In the genomic region with DNA sequence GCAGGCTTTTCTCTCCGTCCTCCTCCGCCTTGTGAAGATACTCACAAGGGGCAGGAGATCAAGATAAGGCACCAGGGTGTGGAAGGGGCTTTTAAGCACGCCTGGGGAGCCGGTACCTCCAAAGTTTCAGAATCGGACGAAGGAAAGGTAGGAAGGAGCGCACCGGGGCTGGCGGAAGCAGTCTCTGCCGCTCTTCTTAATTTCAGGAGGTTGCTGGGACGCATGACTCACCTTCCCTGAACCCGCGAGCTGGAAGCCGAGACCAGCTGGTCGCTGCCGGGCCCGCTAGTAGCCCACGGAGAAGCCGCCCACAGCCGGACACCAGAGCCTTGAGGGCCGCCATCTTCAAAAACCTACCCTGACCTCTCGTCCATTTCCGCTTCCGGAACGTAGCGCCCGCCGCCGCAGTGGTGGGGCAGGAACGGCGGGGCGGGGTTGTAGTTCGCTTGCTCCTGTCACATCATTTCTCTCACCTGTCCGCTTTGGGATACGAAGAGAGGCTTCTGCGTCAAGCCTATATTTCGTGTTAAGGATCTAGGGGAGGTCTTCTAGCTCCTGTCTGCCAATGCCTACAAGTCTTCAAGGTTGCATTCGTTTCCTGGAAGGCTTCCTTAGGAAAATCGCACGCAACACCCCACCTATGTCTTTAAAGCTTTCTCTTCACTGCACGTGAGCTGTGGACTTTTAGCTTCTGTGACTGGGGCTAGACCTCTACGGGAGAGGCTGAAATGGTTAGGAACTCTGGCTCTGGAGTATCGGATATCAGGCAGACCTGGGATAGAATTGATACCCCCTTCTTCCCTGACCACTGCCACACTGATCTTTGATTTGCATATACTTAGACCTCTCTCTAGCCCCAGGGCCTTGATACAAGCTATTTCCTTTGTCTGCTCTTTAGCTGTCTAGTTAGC, we compare ENCODE assay signal across 8 cellular contexts. TPM values are rescaled to one million over a fixed set of nuclear protein-coding genes. Genes with fewer than 3 reads are reported as not detected.
DNase-seq lines count a peak whose midpoint lies in the region; ATAC-seq and TF ChIP-seq lines count a peak whose summit lies in the region.

A gene (minus strand): TSS at position 355 of the 911 bp plus-strand sequence. CDS start 12 bp downstream, at position 343.

- H3K36me3 ChIP-seq in Caco-2 (ENCODE audit: control insufficient read depth, insufficient read depth, low read length) (no peaks in the 10 kb centered on the region), OCI-LY3 (replicated peaks; ENCODE audit: low read depth, low read length) (peaks cover 6% of the 10 kb centered on the region), mucosa of descending colon (ENCODE audit: low read depth) (no peaks in the 10 kb centered on the region)

- H3K4me3 ChIP-seq in Caco-2 (ENCODE audit: low read depth, low read length), result peak within 1 kb of the TSS; percentile 78
- peak within 1 kb of the TSS; percentile 95 for H3K4me3 ChIP-seq in OCI-LY3 (ENCODE audit: low read length)
- H3K4me3 ChIP-seq in epithelial cell of esophagus (ENCODE audit: low read length), result peak within 1 kb of the TSS; percentile 96
- peak within 1 kb of the TSS; percentile 68 for H3K4me3 ChIP-seq in mucosa of descending colon

- peaks cover 34% of the 10 kb centered on the region for H3K4me1 Mint-ChIP-seq in Caco-2 (ENCODE audit: low read depth, unreplicated experiment)

- no peaks in the 10 kb centered on the region for H3K9me3 ChIP-seq in Caco-2
- no peaks in the 10 kb centered on the region for H3K9me3 ChIP-seq in OCI-LY3 (ENCODE audit: insufficient read depth, low read length)
- no peaks in the 10 kb centered on the region for H3K9me3 ChIP-seq in mucosa of descending colon

- H3K9me3 Mint-ChIP-seq in Caco-2 (ENCODE audit: unreplicated experiment), result no peaks in the 10 kb centered on the region

- H3K36me3 Mint-ChIP-seq in Caco-2 (ENCODE audit: insufficient read depth, unreplicated experiment), result peaks cover 8% of the 10 kb centered on the region

- intact Hi-C loops in Caco-2 (cut with micrococcal nuclease; ENCODE audit: unreplicated experiment), result no loop called here
- intact Hi-C loops in mucosa of descending colon (cut with DNase I, micrococcal nuclease), result no loop called here

- peak within 1 kb of the TSS; percentile 91 for H3K4me3 Mint-ChIP-seq in Caco-2 (ENCODE audit: unreplicated experiment)

- peak within 1 kb of the TSS; percentile 46 for H3K27ac ChIP-seq in OCI-LY3 (ENCODE audit: low read length)

- H3K79me2 ChIP-seq in OCI-LY3 (ENCODE audit: low read length), result peaks cover 53% of the 10 kb centered on the region

- peak; percentile 93 for ATAC-seq in mucosa of descending colon

- POLR2A ChIA-PET in Caco-2 (lab: Charles Lee), result no interaction called here

- peaks cover 16% of the 10 kb centered on the region; the same call in 1 of the 2 replicates for H3K4me1 ChIP-seq in Caco-2
- peaks cover 57% of the 10 kb centered on the region for H3K4me1 ChIP-seq in OCI-LY3 (ENCODE audit: low read length)
- peaks cover 36% of the 10 kb centered on the region for H3K4me1 ChIP-seq in mucosa of descending colon (ENCODE audit: low read depth)

- peaks cover 36% of the 10 kb centered on the region for H4K20me1 ChIP-seq in OCI-LY3 (ENCODE audit: insufficient read depth, low read length)

- TF ChIP-seq CTCF in Caco-2 (IDR thresholded peaks at IDR 0.05; ENCODE audit: insufficient read depth in 1 of 2, low read depth in 1 of 2, low read length in 1 of 2, severe bottlenecking in 1 of 2, unreplicated experiment in 1 of 2) (no peak), GM20000 (IDR thresholded peaks at IDR 0.05; ENCODE audit: extremely low read depth, missing control alignments) (no peak), OCI-LY3 (IDR thresholded peaks at IDR 0.05; ENCODE audit: low read depth, low read length) (no peak), epithelial cell of esophagus (IDR thresholded peaks at IDR 0.05; ENCODE audit: insufficient read depth, low read depth, low read length, missing control alignments) (no peak), mucosa of descending colon (IDR thresholded peaks at IDR 0.05) (no peak)

- H3K27me3 ChIP-seq in Caco-2 (replicated peaks; ENCODE audit: control insufficient read depth, insufficient read depth, low read length) (no peaks in the 10 kb centered on the region), OCI-LY3 (ENCODE audit: low read depth, low read length) (0 out of 2 replicates have a peak, but pooled peaks cover 4% of the 10 kb centered on the region)

- H3K27me3 Mint-ChIP-seq in Caco-2 (ENCODE audit: insufficient read depth, unreplicated experiment), result no peaks in the 10 kb centered on the region

- DNase-seq in Caco-2 (peak; percentile 79 to 88), GM20000 (ENCODE audit: low spot score) (peak; percentile 88), HT-29 (ENCODE audit: low spot score) (peak; percentile 82), activated T-cell treated with anti-CD3 and anti-CD28 coated beads for 1 hour (ENCODE audit: low read depth) (peak; percentile 63), epithelial cell of esophagus (ENCODE audit: low read depth) (peak; percentile 86), mucosa of descending colon (peak; percentile 90 to 91 (median 91))
- DNase-seq in stimulated activated CD8-positive, alpha-beta memory T cell treated with anti-CD3 and anti-CD28 coated beads, Interleukin-4, amount 100 ng/mL, for 24 hours (ENCODE audit: low read depth), result peak; percentile 78

- H2AFZ ChIP-seq in OCI-LY3 (ENCODE audit: low read depth, low read length), result peak within 1 kb of the TSS; percentile 98

- H3K9ac ChIP-seq in OCI-LY3 (ENCODE audit: low read length), result peak within 1 kb of the TSS; percentile 90

- peak within 1 kb of the TSS; percentile 84 for H3K4me2 ChIP-seq in OCI-LY3 (ENCODE audit: low read length)

- H3K27ac Mint-ChIP-seq in Caco-2 (ENCODE audit: unreplicated experiment), result peak within 1 kb of the TSS; percentile 93

- TSS peak; percentile 61 for BruUV-seq in Caco-2 (replicated peaks; lab: Mats Ljungman, UMichigan)

- CTCF ChIA-PET in Caco-2 (lab: Charles Lee), result interaction anchor here (0.7 to 1.1 kb wide), 3 partner anchors 20 to 391 kb away, joined by 3 to 5 read pairs (median 3); no protein-coding TSS in a partner anchor

RNA-seq across cellular contexts. Expression of the gene that starts here (rescaled TPM):
- 65.4 and 66.7 TPM in 2 replicates for total RNA-seq in Caco-2 (2022)
- 112 and 125 TPM in 2 replicates for total RNA-seq in HT-29 (2014; rRNA removed; shearing (Covaris generic))
- total RNA-seq in mucosa of descending colon, result 10 to 100 TPM; 36.9 to 65.7 (median 61.9) TPM

Comparison
In these comparisons a context has a peak if more than half of its experiments do, and no peak if none do; other contexts are left out.
1. Peak in every context shown above with its lines: DNase-seq, ATAC-seq, H3K4me3 ChIP-seq and H3K27ac ChIP-seq.